ENCODE assay signal across 13 cellular contexts in genomic region chr2:204023088-204023487, GRCh38.
"Had no signal": no experiment of that assay in that cellular context is flagged by ENCODE, and none has a peak within 500 bp of the region (broad histone marks: within the 10 kb centered on the region; RNA-seq: fewer than 3 reads in every experiment).

No MANE protein-coding gene starts in this region.

- H3K36me3 ChIP-seq: gastroesophageal sphincter, left ventricle myocardium inferior, SJCRH30, upper lobe of left lung had no signal

- H3K4me3 Mint-ChIP-seq: memory B cell had no signal

- H3K27ac ChIP-seq: gastroesophageal sphincter, left ventricle myocardium inferior, SJCRH30, upper lobe of left lung had no signal

- H3K36me3 Mint-ChIP-seq: memory B cell had no signal

- H3K4me3 ChIP-seq: gastroesophageal sphincter, left ventricle myocardium inferior, SJCRH30, upper lobe of left lung had no signal

- H3K27me3 ChIP-seq: gastroesophageal sphincter, SJCRH30, upper lobe of left lung had no signal

- H3K9me3 Mint-ChIP-seq: memory B cell had no signal

- H3K4me1 ChIP-seq: left ventricle myocardium inferior had no signal

- ATAC-seq: activated naive CD4-positive, alpha-beta T cell treated with anti-CD3 and anti-CD28 coated beads, Interleukin-2, amount 50 U/mL, for 72 hours; gastroesophageal sphincter had no signal

- H3K27ac Mint-ChIP-seq: activated naive CD4-positive, alpha-beta T cell treated with anti-CD3 and anti-CD28 coated beads, Interleukin-2, amount 50 U/mL, for 72 hours; memory B cell had no signal

- H3K9me3 ChIP-seq: gastroesophageal sphincter, left ventricle myocardium inferior, SJCRH30, upper lobe of left lung had no signal

- DNase-seq: activated T-cell treated with anti-CD3 and anti-CD28 coated beads, Interleukin-2, amount 50 U/mL, for 1 hour; dermis blood vessel endothelial cell; kidney; left ventricle myocardium inferior; SJCRH30; stimulated activated CD4-positive, alpha-beta T cell treated with anti-CD3 and anti-CD28 coated beads, Interleukin-15, amount 100 ng/mL, for 24 hours; stimulated activated CD4-positive, alpha-beta T cell treated with anti-CD3 and anti-CD28 coated beads, Interleukin-4, amount 100 ng/mL, for 4 hours; SW 1271; T1000; upper lobe of left lung had no signal
